In the genomic region with DNA sequence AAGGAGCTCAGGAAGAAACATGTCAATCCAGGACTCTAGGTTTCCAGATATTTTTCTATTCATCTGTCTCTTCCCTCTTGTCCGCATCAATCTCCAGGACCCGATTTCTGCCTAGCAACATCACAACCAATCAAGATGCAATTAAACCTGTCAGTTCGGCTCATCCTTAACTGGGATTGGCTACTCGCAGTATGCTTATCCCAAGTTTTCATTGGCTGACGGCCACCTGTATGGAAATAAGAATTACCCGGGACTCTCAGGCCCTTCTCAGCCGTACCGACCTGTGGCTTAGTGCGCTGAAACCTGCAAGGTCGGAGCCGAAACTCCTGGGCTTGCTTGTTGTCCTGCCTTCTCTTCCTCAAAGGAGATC, we compare ENCODE assay signal across 8 cellular contexts. TPM values are rescaled to one million over a fixed set of nuclear protein-coding genes. Genes with fewer than 3 reads are reported as not detected.
DNase-seq lines count a peak whose midpoint lies in the region; ATAC-seq, FAIRE-seq and TF ChIP-seq lines count a peak whose summit lies in the region.

No MANE protein-coding gene starts in this region.

- H3K36me3 Mint-ChIP-seq in activated T-helper 1 cell treated with anti-CD3 and anti-CD28 coated beads, Interleukin-12 subunit alpha, Interleukin-12 subunit beta, Interleukin-2, Interleukin-4 antibody, amounts not matched to agents 30 ng/mL and 10 ng/mL and 1 ng/mL, durations not matched to agents 14 hours and 24 hours and 36 hours (ENCODE audit: low read depth), result peaks cover 2% of the 10 kb centered on the region

- 0 out of 2 replicates have a peak overlapping the region, but pooled peaks have one; percentile 15 for H3K4me3 ChIP-seq in MM.1S (ENCODE audit: low read length)
- no peak overlapping the region for H3K4me3 ChIP-seq in SK-N-MC
- peak overlapping the region; percentile 10 to 60 (median 38) for H3K4me3 ChIP-seq in esophagus squamous epithelium
- peak overlapping the region; percentile 4 for H3K4me3 ChIP-seq in uterus

- intact Hi-C loops in esophagus squamous epithelium (cut with DNase I), result no loop called here
- intact Hi-C loops in uterus (cut with DNase I; ENCODE audit: low total_unique reads), result no loop called here
- intact Hi-C loops in activated T-helper 1 cell treated with anti-CD3 and anti-CD28 coated beads, Interleukin-12 subunit alpha, Interleukin-12 subunit beta, Interleukin-2, Interleukin-4 antibody, amounts not matched to agents 30 ng/mL and 10 ng/mL and 1 ng/mL, durations not matched to agents 14 hours and 24 hours and 36 hours (cut with micrococcal nuclease), result loop anchor here (1.0 to 10.0 kb wide), 2 partner anchors 20 to 249 kb away; partner anchors contain the start of gene ATP5MC2

- H3K4me3 Mint-ChIP-seq in activated T-helper 1 cell treated with anti-CD3 and anti-CD28 coated beads, Interleukin-12 subunit alpha, Interleukin-12 subunit beta, Interleukin-2, Interleukin-4 antibody, amounts not matched to agents 30 ng/mL and 10 ng/mL and 1 ng/mL, durations not matched to agents 14 hours and 24 hours and 36 hours, result no peak overlapping the region

- peak overlapping the region; percentile 15; the same call in 1 of the 2 replicates for H3K4me2 ChIP-seq in MM.1S (ENCODE audit: low read depth, low read length)

- H3K9me2 ChIP-seq in MM.1S (replicated peaks; ENCODE audit: insufficient read depth, low read length), result no peaks in the 10 kb centered on the region

- H3K9ac ChIP-seq in MM.1S (ENCODE audit: low read length) (no peak overlapping the region), SK-N-MC (ENCODE audit: insufficient read length) (no peak overlapping the region)

- no peak overlapping the region for H2AFZ ChIP-seq in MM.1S (ENCODE audit: low read length)

- H3F3A ChIP-seq in MM.1S (ENCODE audit: insufficient read depth, low read length), result no peaks in the 10 kb centered on the region

- no peak overlapping the region for H3K27ac ChIP-seq in MM.1S (ENCODE audit: low read length)
- no peak overlapping the region for H3K27ac ChIP-seq in SK-N-MC
- H3K27ac ChIP-seq in esophagus squamous epithelium, result peak overlapping the region in 1 of 4 donors; percentile 14
- H3K27ac ChIP-seq in uterus, result no peak overlapping the region

- H3K9me3 ChIP-seq in MM.1S (replicated peaks; ENCODE audit: insufficient read depth, low read length) (no peaks in the 10 kb centered on the region), SK-N-MC (ENCODE audit: low read depth, low read length) (no peaks in the 10 kb centered on the region), esophagus squamous epithelium (no peaks in the 10 kb centered on the region), uterus (no peaks in the 10 kb centered on the region)

- peaks cover 23% of the 10 kb centered on the region for H3K4me1 Mint-ChIP-seq in activated T-helper 1 cell treated with anti-CD3 and anti-CD28 coated beads, Interleukin-12 subunit alpha, Interleukin-12 subunit beta, Interleukin-2, Interleukin-4 antibody, amounts not matched to agents 30 ng/mL and 10 ng/mL and 1 ng/mL, durations not matched to agents 14 hours and 24 hours and 36 hours (ENCODE audit: low read depth)

- H3K4me1 ChIP-seq in MM.1S (ENCODE audit: low read length), result no peaks in the 10 kb centered on the region
- H3K4me1 ChIP-seq in esophagus squamous epithelium, result peaks cover 12 to 29% (median 23%) of the 10 kb centered on the region in 3 donors
- no peaks in the 10 kb centered on the region for H3K4me1 ChIP-seq in uterus

- DNase-seq in MM.1S (peak; percentile 53), SK-N-MC (ENCODE audit: low read depth, low spot score) (peak; percentile 22), esophagus squamous epithelium (lab: John Stamatoyannopoulos, UW) (no peak), middle frontal gyrus (ENCODE audit: extremely low spot score, low spot score) (peak; percentile 84), uterus (peak in 1 of 2 donors; percentile 57)
- DNase-seq in activated T-helper 1 cell treated with anti-CD3 and anti-CD28 coated beads, Interleukin-12 subunit alpha, Interleukin-12 subunit beta, Interleukin-2, Interleukin-4 antibody, amounts not matched to agents 30 ng/mL and 10 ng/mL and 1 ng/mL, durations not matched to agents 14 hours and 24 hours and 36 hours (ENCODE audit: low spot score), result no peak

- WGBS in esophagus squamous epithelium, 2 donors, result 4 to 18% methylated on average over 11 of the region's 11 CpGs

- peak; percentile 86 for FAIRE-seq in G401.6 (lab: Jason Lieb, UNC)

- H3K36me3 ChIP-seq in MM.1S (replicated peaks; ENCODE audit: insufficient read depth, low read length) (no peaks in the 10 kb centered on the region), SK-N-MC (ENCODE audit: insufficient read depth, low read length) (no peaks in the 10 kb centered on the region), esophagus squamous epithelium (no peaks in the 10 kb centered on the region), uterus (no peaks in the 10 kb centered on the region)

- H3K9me3 Mint-ChIP-seq in activated T-helper 1 cell treated with anti-CD3 and anti-CD28 coated beads, Interleukin-12 subunit alpha, Interleukin-12 subunit beta, Interleukin-2, Interleukin-4 antibody, amounts not matched to agents 30 ng/mL and 10 ng/mL and 1 ng/mL, durations not matched to agents 14 hours and 24 hours and 36 hours, result no peaks in the 10 kb centered on the region

- peaks cover 88% of the 10 kb centered on the region for H3K27me3 Mint-ChIP-seq in activated T-helper 1 cell treated with anti-CD3 and anti-CD28 coated beads, Interleukin-12 subunit alpha, Interleukin-12 subunit beta, Interleukin-2, Interleukin-4 antibody, amounts not matched to agents 30 ng/mL and 10 ng/mL and 1 ng/mL, durations not matched to agents 14 hours and 24 hours and 36 hours (ENCODE audit: insufficient read depth)

- no peak overlapping the region for H3K27ac Mint-ChIP-seq in activated T-helper 1 cell treated with anti-CD3 and anti-CD28 coated beads, Interleukin-12 subunit alpha, Interleukin-12 subunit beta, Interleukin-2, Interleukin-4 antibody, amounts not matched to agents 30 ng/mL and 10 ng/mL and 1 ng/mL, durations not matched to agents 14 hours and 24 hours and 36 hours

- ATAC-seq in HG03521 (IDR thresholded peaks at IDR 0.05; ENCODE audit: unreplicated experiment), result no peak

- H3K27me3 ChIP-seq in MM.1S (replicated peaks; ENCODE audit: insufficient read depth, low read length), result peaks cover 76% of the 10 kb centered on the region
- peaks cover 0 to 98% (median 18%) of the 10 kb centered on the region in 4 donors for H3K27me3 ChIP-seq in esophagus squamous epithelium
- peaks cover 0 to 22% of the 10 kb centered on the region in 2 donors for H3K27me3 ChIP-seq in uterus

- H4K20me1 ChIP-seq in MM.1S (ENCODE audit: insufficient read depth, low read length), result no peaks in the 10 kb centered on the region

- TF ChIP-seq CTCF in MM.1S (IDR thresholded peaks at IDR 0.05; ENCODE audit: low read length) (no peak), esophagus squamous epithelium (IDR thresholded peaks at IDR 0.05) (no peak), uterus (IDR thresholded peaks at IDR 0.05) (no peak)

- TF ChIP-seq POLR2A in esophagus squamous epithelium (IDR thresholded peaks at IDR 0.05) (no peak), uterus (IDR thresholded peaks at IDR 0.05) (no peak)

- H3K79me2 ChIP-seq in MM.1S (ENCODE audit: low read length), result no peaks in the 10 kb centered on the region

RNA-seq across cellular contexts. Expression of gene ATP5MC2, which starts 20.4 kb away (rescaled TPM):
- 100 to 1,000 TPM; 240 to 303 (median 268) TPM for total RNA-seq in esophagus squamous epithelium
- total RNA-seq in uterus, result 100 to 1,000 TPM in 2 of 4 donors, 10 to 100 TPM in 2; 68.9 to 215 (median 133) TPM
- total RNA-seq in activated T-helper 1 cell treated with anti-CD3 and anti-CD28 coated beads, Interleukin-12 subunit alpha, Interleukin-12 subunit beta, Interleukin-2, Interleukin-4 antibody, amounts not matched to agents 30 ng/mL and 10 ng/mL and 1 ng/mL, durations not matched to agents 14 hours and 24 hours and 36 hours, result 363 and 383 TPM in 2 replicates

RNA-seq across cellular contexts. Expression of gene CALCOCO1, which starts 31.0 kb away (rescaled TPM):
- 100 to 1,000 TPM in 1 of 4 donors, 10 to 100 TPM in 3; 29.5 to 159 (median 52.2) TPM for total RNA-seq in esophagus squamous epithelium
- total RNA-seq in uterus, result 100 to 1,000 TPM; 121 to 219 (median 152) TPM
- total RNA-seq in activated T-helper 1 cell treated with anti-CD3 and anti-CD28 coated beads, Interleukin-12 subunit alpha, Interleukin-12 subunit beta, Interleukin-2, Interleukin-4 antibody, amounts not matched to agents 30 ng/mL and 10 ng/mL and 1 ng/mL, durations not matched to agents 14 hours and 24 hours and 36 hours, result 17.4 and 19.2 TPM in 2 replicates

RNA-seq across cellular contexts. Expression of gene CISTR, which starts 55.5 kb away (rescaled TPM):
- total RNA-seq in esophagus squamous epithelium, result not detected
- not detected for total RNA-seq in uterus
- total RNA-seq in activated T-helper 1 cell treated with anti-CD3 and anti-CD28 coated beads, Interleukin-12 subunit alpha, Interleukin-12 subunit beta, Interleukin-2, Interleukin-4 antibody, amounts not matched to agents 30 ng/mL and 10 ng/mL and 1 ng/mL, durations not matched to agents 14 hours and 24 hours and 36 hours, result not detected in 2 replicates

Comparison
In these comparisons a context has a peak if more than half of its experiments do, and no peak if none do; other contexts are left out.
1. DNase-seq: peak in MM.1S (single experiment), SK-N-MC (single experiment) and middle frontal gyrus (single experiment); none in esophagus squamous epithelium (single experiment) and activated T-helper 1 cell treated with anti-CD3 and anti-CD28 coated beads, Interleukin-12 subunit alpha, Interleukin-12 subunit beta, Interleukin-2, Interleukin-4 antibody, amounts not matched to agents 30 ng/mL and 10 ng/mL and 1 ng/mL, durations not matched to agents 14 hours and 24 hours and 36 hours (single experiment).